ENCODE assay signal across 10 cellular contexts in the genomic region with DNA sequence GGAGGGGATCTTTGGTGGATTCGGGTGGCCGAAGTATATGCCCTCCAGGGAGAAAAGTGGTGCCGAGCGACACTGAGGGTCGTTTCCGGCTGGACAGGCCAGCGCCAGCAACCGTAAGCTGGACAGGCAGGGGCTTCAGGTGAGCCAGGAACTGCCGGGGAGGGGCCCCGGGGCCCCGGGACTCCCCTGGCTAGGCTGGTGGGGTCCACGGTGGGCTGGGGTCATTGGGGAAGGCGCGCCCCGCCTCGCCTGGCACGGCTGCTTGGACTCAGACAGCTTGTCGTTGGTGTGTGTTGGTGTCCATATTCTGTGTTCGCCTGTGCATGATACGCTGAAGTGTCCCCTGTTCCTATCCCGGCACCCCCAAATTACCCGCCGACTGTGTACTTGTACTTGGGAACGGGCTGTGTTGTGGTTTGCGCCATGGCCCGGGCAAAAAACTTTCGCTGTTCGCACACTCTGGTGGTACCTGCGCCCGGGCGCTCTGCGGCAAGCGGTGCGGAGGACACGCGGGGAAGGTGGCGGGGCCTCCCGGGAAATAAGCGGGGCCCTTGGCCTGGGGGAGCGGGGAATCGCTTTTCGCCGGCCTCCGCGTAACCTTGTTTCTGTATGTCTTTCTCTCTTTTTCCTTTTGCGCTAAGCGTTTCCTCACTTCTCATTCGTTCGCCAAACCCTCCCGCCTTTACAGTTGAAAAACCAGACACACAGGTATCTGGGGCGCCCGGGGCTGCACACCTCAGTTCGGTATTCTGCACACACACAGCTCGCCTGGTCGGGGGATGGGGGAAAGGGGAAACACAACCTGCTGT. TPM values are rescaled to one million over a fixed set of nuclear protein-coding genes. Genes with fewer than 3 reads are reported as not detected.
DNase-seq lines count a peak whose midpoint lies in the region; ATAC-seq lines count a peak whose summit lies in the region.
"Had no signal": no experiment of that assay in that cellular context is flagged by ENCODE, and none has a peak within 500 bp of the region (broad histone marks: within the 10 kb centered on the region; RNA-seq: fewer than 3 reads in every experiment).

No MANE protein-coding gene starts in this region.

- no peak overlapping the region for H3K9ac ChIP-seq in iPS-15b (ENCODE audit: low read depth, low read length)

- peaks cover 11% of the 10 kb centered on the region for H3K4me1 Mint-ChIP-seq in activated naive CD4-positive, alpha-beta T cell treated with anti-CD3 and anti-CD28 coated beads for 36 hours (ENCODE audit: low read depth)
- peaks cover 19% of the 10 kb centered on the region for H3K4me1 Mint-ChIP-seq in T-helper 17 cell
- peaks cover 27% of the 10 kb centered on the region for H3K4me1 Mint-ChIP-seq in stimulated activated effector memory CD8-positive, alpha-beta T cell treated with anti-CD3 and anti-CD28 coated beads, Interleukin-12 subunit alpha, Interleukin-12 subunit beta, amount 100 ng/mL, for 72 hours

- H3K9me3 ChIP-seq in T-helper 17 cell (ENCODE audit: control insufficient read depth, low read length, poor library complexity, severe bottlenecking) (no peaks in the 10 kb centered on the region), iPS-15b (ENCODE audit: control insufficient read depth, insufficient read depth, low read length) (no peaks in the 10 kb centered on the region)

- no peaks in the 10 kb centered on the region for H3K36me3 ChIP-seq in iPS-15b (ENCODE audit: control insufficient read depth, insufficient read depth, low read length)

- CTCF ChIA-PET in activated naive CD4-positive, alpha-beta T cell treated with anti-CD3 and anti-CD28 coated beads for 36 hours (lab: Charles Lee): no interaction called here

- H3K9me3 Mint-ChIP-seq in activated naive CD4-positive, alpha-beta T cell treated with anti-CD3 and anti-CD28 coated beads for 36 hours: no peaks in the 10 kb centered on the region
- no peaks in the 10 kb centered on the region for H3K9me3 Mint-ChIP-seq in stimulated activated effector memory CD8-positive, alpha-beta T cell treated with anti-CD3 and anti-CD28 coated beads, Interleukin-12 subunit alpha, Interleukin-12 subunit beta, amount 100 ng/mL, for 72 hours

- peak overlapping the region; percentile 33 for H3K4me3 ChIP-seq in iPS-15b (ENCODE audit: low read depth, low read length)

- intact Hi-C loops in activated naive CD4-positive, alpha-beta T cell treated with anti-CD3 and anti-CD28 coated beads for 36 hours (cut with micrococcal nuclease): no loop called here

- peaks cover 3% of the 10 kb centered on the region for H3K4me1 ChIP-seq in iPS-15b (ENCODE audit: control insufficient read depth, insufficient read depth, low read length)

- H3K4me3 Mint-ChIP-seq in activated naive CD4-positive, alpha-beta T cell treated with anti-CD3 and anti-CD28 coated beads for 36 hours: peak overlapping the region; percentile 41
- peak overlapping the region; percentile 52 for H3K4me3 Mint-ChIP-seq in T-helper 17 cell
- peak overlapping the region; percentile 59 for H3K4me3 Mint-ChIP-seq in stimulated activated effector memory CD8-positive, alpha-beta T cell treated with anti-CD3 and anti-CD28 coated beads, Interleukin-12 subunit alpha, Interleukin-12 subunit beta, amount 100 ng/mL, for 72 hours

- H3K36me3 Mint-ChIP-seq in activated naive CD4-positive, alpha-beta T cell treated with anti-CD3 and anti-CD28 coated beads for 36 hours (ENCODE audit: low read depth): no peaks in the 10 kb centered on the region
- H3K36me3 Mint-ChIP-seq in T-helper 17 cell (ENCODE audit: low read depth): peaks cover 4% of the 10 kb centered on the region
- H3K36me3 Mint-ChIP-seq in stimulated activated effector memory CD8-positive, alpha-beta T cell treated with anti-CD3 and anti-CD28 coated beads, Interleukin-12 subunit alpha, Interleukin-12 subunit beta, amount 100 ng/mL, for 72 hours: no peaks in the 10 kb centered on the region

- DNase-seq in activated naive CD4-positive, alpha-beta T cell treated with anti-CD3 and anti-CD28 coated beads for 36 hours: no peak
- DNase-seq in activated naive CD4-positive, alpha-beta T cell treated with anti-CD3 and anti-CD28 coated beads, Interleukin-2, amount 50 U/mL, for 16 hours: no peak
- DNase-seq in T-helper 17 cell (no peak), NCI-H2171 (lab: John Stamatoyannopoulos, UW) (no peak), epidermal melanocyte (ENCODE audit: insufficient read length, low spot score) (no peak)
- no peak for DNase-seq in stimulated activated effector memory CD8-positive, alpha-beta T cell treated with anti-CD3 and anti-CD28 coated beads, Interleukin-12 subunit alpha, Interleukin-12 subunit beta, amount 100 ng/mL, for 72 hours (ENCODE audit: low spot score in 2 of 2)
- DNase-seq: activated CD8-positive, alpha-beta memory T cell treated with anti-CD3 and anti-CD28 coated beads, Interleukin-2, amount 50 U/mL, for 4 hours; MM.1S had no signal

- H3K27me3 ChIP-seq in iPS-15b (ENCODE audit: control insufficient read depth, insufficient read depth, low read length): peaks cover 60% of the 10 kb centered on the region

- H3K27ac Mint-ChIP-seq in activated naive CD4-positive, alpha-beta T cell treated with anti-CD3 and anti-CD28 coated beads for 36 hours: no peak overlapping the region
- no peak overlapping the region for H3K27ac Mint-ChIP-seq in T-helper 17 cell
- no peak overlapping the region for H3K27ac Mint-ChIP-seq in stimulated activated effector memory CD8-positive, alpha-beta T cell treated with anti-CD3 and anti-CD28 coated beads, Interleukin-12 subunit alpha, Interleukin-12 subunit beta, amount 100 ng/mL, for 72 hours

- no peak for ATAC-seq in T-helper 17 cell
- no peak for ATAC-seq in stimulated activated effector memory CD8-positive, alpha-beta T cell treated with anti-CD3 and anti-CD28 coated beads, Interleukin-12 subunit alpha, Interleukin-12 subunit beta, amount 100 ng/mL, for 72 hours
- no peak for ATAC-seq in HG03342 (IDR thresholded peaks at IDR 0.05; ENCODE audit: unreplicated experiment)

- peaks cover 27% of the 10 kb centered on the region for H3K27me3 Mint-ChIP-seq in activated naive CD4-positive, alpha-beta T cell treated with anti-CD3 and anti-CD28 coated beads for 36 hours (ENCODE audit: low read depth)
- H3K27me3 Mint-ChIP-seq in T-helper 17 cell: peaks cover 73% of the 10 kb centered on the region

RNA-seq across cellular contexts. Expression of gene GNAS, which starts 3.2 kb away (rescaled TPM):
- total RNA-seq in activated naive CD4-positive, alpha-beta T cell treated with anti-CD3 and anti-CD28 coated beads for 36 hours: 100 to 1,000 TPM; 770 to 802 TPM
- 1,000 to 10,000 TPM in 1 of 2 donors, 100 to 1,000 TPM in 1; 755 to 1,096 TPM for total RNA-seq in T-helper 17 cell

RNA-seq across cellular contexts. Expression of gene GNAS-AS1, which starts 5.0 kb away (rescaled TPM):
- total RNA-seq in activated naive CD4-positive, alpha-beta T cell treated with anti-CD3 and anti-CD28 coated beads for 36 hours: 1 to 10 TPM; 1.6 to 1.9 TPM
- under 1 TPM in 1 of 2 donors, not detected in 1; 0.72 TPM for total RNA-seq in T-helper 17 cell
